In the genomic region with DNA sequence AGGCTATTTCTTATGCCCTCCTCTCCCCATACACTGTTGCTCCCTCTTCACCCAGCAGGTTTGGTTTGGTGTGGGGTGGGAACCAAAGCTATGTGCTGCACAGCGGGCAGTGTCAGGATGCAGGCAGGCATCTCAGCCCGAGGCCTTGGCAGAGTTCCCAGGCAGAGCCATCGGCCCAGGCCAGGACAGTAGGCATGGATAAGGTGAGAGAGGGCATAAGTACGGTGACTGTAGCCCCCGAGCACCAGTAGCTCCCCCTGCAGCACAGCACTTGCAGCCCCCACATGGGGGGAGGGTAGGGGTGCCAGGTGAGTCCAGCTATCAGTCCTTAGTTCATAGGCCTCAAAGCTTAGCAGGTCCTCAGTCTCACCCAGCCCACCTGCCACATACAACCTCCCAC, we compare ENCODE assay signal across 15 cellular contexts. TPM values are rescaled to one million over a fixed set of nuclear protein-coding genes. Genes with fewer than 3 reads are reported as not detected.
A peak's percentile ranks its signal among the peaks of the same experiment; 100 is the strongest.
DNase-seq lines count a peak whose midpoint lies in the region; ATAC-seq, FAIRE-seq and TF ChIP-seq lines count a peak whose summit lies in the region.
"Had no signal": no experiment of that assay in that cellular context is flagged by ENCODE, and none has a peak within 500 bp of the region (broad histone marks: within the 10 kb centered on the region; RNA-seq: fewer than 3 reads in every experiment).

No MANE protein-coding gene starts in this region.

- no peaks in the 10 kb centered on the region for H3K79me2 ChIP-seq in smooth muscle cell (ENCODE audit: low read depth)

- no peak overlapping the region for H3K4me3 ChIP-seq in smooth muscle cell

- no peaks in the 10 kb centered on the region for H4K20me1 ChIP-seq in smooth muscle cell (ENCODE audit: low read depth)

- no peaks in the 10 kb centered on the region for H3K27me3 ChIP-seq in CD4-positive, alpha-beta T cell (ENCODE audit: control insufficient read depth, insufficient read depth, low read length)
- no peaks in the 10 kb centered on the region for H3K27me3 ChIP-seq in smooth muscle cell (ENCODE audit: low read depth)

- TF ChIP-seq CTCF in CD4-positive, alpha-beta T cell (IDR thresholded peaks at IDR 0.05), result no peak
- no peak for TF ChIP-seq CTCF in smooth muscle cell (IDR thresholded peaks at IDR 0.05; ENCODE audit: borderline replicate concordance, insufficient read depth, poor library complexity, severe bottlenecking)

- no peak overlapping the region for H2AFZ ChIP-seq in smooth muscle cell (ENCODE audit: low read depth)

- H3F3A ChIP-seq in smooth muscle cell (ENCODE audit: low read depth), result peaks cover 4% of the 10 kb centered on the region

- H3K36me3 Mint-ChIP-seq in CD4-positive, alpha-beta T cell (ENCODE audit: low read depth), result no peaks in the 10 kb centered on the region
- peaks cover 4% of the 10 kb centered on the region for H3K36me3 Mint-ChIP-seq in activated naive CD8-positive, alpha-beta T cell treated with anti-CD3 and anti-CD28 coated beads for 36 hours
- H3K36me3 Mint-ChIP-seq in natural killer cell treated with Interleukin-12 subunit alpha and Interleukin-12 subunit beta and Interleukin-15 and Interleukin-18, amount 100 ng/mL, for 72 hours, result no peaks in the 10 kb centered on the region
- H3K36me3 Mint-ChIP-seq: CD8-positive, alpha-beta memory T cell had no signal

- H3K4me1 ChIP-seq in smooth muscle cell (ENCODE audit: low read depth), result peaks cover 4% of the 10 kb centered on the region

- no peak overlapping the region for H3K9ac ChIP-seq in smooth muscle cell (ENCODE audit: low read depth)

- no peaks in the 10 kb centered on the region for H3K36me3 ChIP-seq in smooth muscle cell (ENCODE audit: low read depth)

- H3K9me3 Mint-ChIP-seq in CD4-positive, alpha-beta T cell, result no peaks in the 10 kb centered on the region
- no peaks in the 10 kb centered on the region for H3K9me3 Mint-ChIP-seq in activated naive CD8-positive, alpha-beta T cell treated with anti-CD3 and anti-CD28 coated beads for 36 hours
- no peaks in the 10 kb centered on the region for H3K9me3 Mint-ChIP-seq in natural killer cell treated with Interleukin-12 subunit alpha and Interleukin-12 subunit beta and Interleukin-15 and Interleukin-18, amount 100 ng/mL, for 72 hours
- H3K9me3 Mint-ChIP-seq: CD8-positive, alpha-beta memory T cell; HFFc6 had no signal

- CTCF ChIA-PET in CD4-positive, alpha-beta T cell (lab: Charles Lee), result no interaction called here

- no peak overlapping the region for H3K27ac ChIP-seq in CD4-positive, alpha-beta T cell (ENCODE audit: low read depth, low read length)
- no peak overlapping the region for H3K27ac ChIP-seq in smooth muscle cell (ENCODE audit: low read depth)

- no peak overlapping the region for H3K4me3 Mint-ChIP-seq in CD4-positive, alpha-beta T cell
- peak overlapping the region; percentile 74 for H3K4me3 Mint-ChIP-seq in activated naive CD8-positive, alpha-beta T cell treated with anti-CD3 and anti-CD28 coated beads for 36 hours
- peak overlapping the region; percentile 71 for H3K4me3 Mint-ChIP-seq in natural killer cell treated with Interleukin-12 subunit alpha and Interleukin-12 subunit beta and Interleukin-15 and Interleukin-18, amount 100 ng/mL, for 72 hours
- H3K4me3 Mint-ChIP-seq: HFFc6 had no signal

- H3K9me3 ChIP-seq in CD4-positive, alpha-beta T cell (ENCODE audit: control insufficient read depth, low read length), result no peaks in the 10 kb centered on the region
- H3K9me3 ChIP-seq in smooth muscle cell (replicated peaks; ENCODE audit: low read depth), result no peaks in the 10 kb centered on the region

- 79% methylated on average over 5 of the region's 5 CpGs for WGBS in smooth muscle cell (ENCODE audit: low lambda C conversion rate)

- no peaks in the 10 kb centered on the region for H3K27me3 Mint-ChIP-seq in CD4-positive, alpha-beta T cell
- H3K27me3 Mint-ChIP-seq in activated naive CD8-positive, alpha-beta T cell treated with anti-CD3 and anti-CD28 coated beads for 36 hours, result no peaks in the 10 kb centered on the region
- H3K27me3 Mint-ChIP-seq in natural killer cell treated with Interleukin-12 subunit alpha and Interleukin-12 subunit beta and Interleukin-15 and Interleukin-18, amount 100 ng/mL, for 72 hours, result no peaks in the 10 kb centered on the region
- H3K27me3 Mint-ChIP-seq: CD8-positive, alpha-beta memory T cell had no signal

- POLR2A ChIA-PET in CD4-positive, alpha-beta T cell (lab: Charles Lee), result interaction anchor here (1.3 kb wide), 1 partner anchor 13 kb away, joined by 3 read pairs; no protein-coding TSS in a partner anchor

- no peak for DNase-seq in CD4-positive, alpha-beta T cell
- DNase-seq in GM19239 (ENCODE audit: insufficient read length, low spot score) (no peak), dermis blood vessel endothelial cell (no peak), smooth muscle cell (lab: John Stamatoyannopoulos, UW; ENCODE audit: unreplicated experiment) (no peak)
- DNase-seq in activated naive CD8-positive, alpha-beta T cell treated with anti-CD3 and anti-CD28 coated beads for 36 hours, result no peak
- no peak for DNase-seq in natural killer cell treated with Interleukin-12 subunit alpha and Interleukin-12 subunit beta and Interleukin-15 and Interleukin-18, amount 100 ng/mL, for 72 hours (ENCODE audit: low spot score)
- DNase-seq: activated CD4-positive, alpha-beta T cell treated with anti-CD3 and anti-CD28 coated beads for 1 hour; CD8-positive, alpha-beta memory T cell; HFFc6; NCI-H1694; NCI-H526; small intestine had no signal

- H3K4me2 ChIP-seq in smooth muscle cell, result no peak overlapping the region

- H3K27ac Mint-ChIP-seq in CD4-positive, alpha-beta T cell, result peak overlapping the region; percentile 8
- peak overlapping the region; percentile 93 for H3K27ac Mint-ChIP-seq in activated naive CD8-positive, alpha-beta T cell treated with anti-CD3 and anti-CD28 coated beads for 36 hours
- H3K27ac Mint-ChIP-seq in natural killer cell treated with Interleukin-12 subunit alpha and Interleukin-12 subunit beta and Interleukin-15 and Interleukin-18, amount 100 ng/mL, for 72 hours, result peak overlapping the region; percentile 82 to 85
- H3K27ac Mint-ChIP-seq: HFFc6 had no signal

- no peak for ATAC-seq in CD4-positive, alpha-beta T cell (ENCODE audit: poor library complexity)
- ATAC-seq in natural killer cell treated with Interleukin-12 subunit alpha and Interleukin-12 subunit beta and Interleukin-15 and Interleukin-18, amount 100 ng/mL, for 72 hours, result no peak
- no peak for ATAC-seq in HG03135 (IDR thresholded peaks at IDR 0.05; ENCODE audit: unreplicated experiment)

- peak; percentile 21 for FAIRE-seq in GM19239 (lab: Jason Lieb, UNC)
- FAIRE-seq: small intestine had no signal

- peaks cover 34% of the 10 kb centered on the region for H3K4me1 Mint-ChIP-seq in CD4-positive, alpha-beta T cell (ENCODE audit: low read depth)
- H3K4me1 Mint-ChIP-seq in activated naive CD8-positive, alpha-beta T cell treated with anti-CD3 and anti-CD28 coated beads for 36 hours, result peaks cover 41% of the 10 kb centered on the region
- peaks cover 22% of the 10 kb centered on the region in 2 donors for H3K4me1 Mint-ChIP-seq in natural killer cell treated with Interleukin-12 subunit alpha and Interleukin-12 subunit beta and Interleukin-15 and Interleukin-18, amount 100 ng/mL, for 72 hours (ENCODE audit: low read depth in 2 of 2)

- intact Hi-C loops in CD4-positive, alpha-beta T cell (cut with DNase I, micrococcal nuclease), result no loop called here

RNA-seq across cellular contexts. Expression of gene KLHL33, which starts 7.2 kb away (rescaled TPM):
- total RNA-seq in CD4-positive, alpha-beta T cell, result under 1 TPM; 0.19 to 0.31 TPM
- total RNA-seq in activated naive CD8-positive, alpha-beta T cell treated with anti-CD3 and anti-CD28 coated beads for 36 hours, result under 1 TPM; 0.50 to 0.68 TPM
- total RNA-seq in natural killer cell treated with Interleukin-12 subunit alpha and Interleukin-12 subunit beta and Interleukin-15 and Interleukin-18, amount 100 ng/mL, for 72 hours, result under 1 TPM; 0.22 to 0.43 TPM
- total RNA-seq in dermis blood vessel endothelial cell, result 0.09 and 0.17 TPM in 2 replicates
- not detected in 2 replicates for total RNA-seq in smooth muscle cell
- polyA plus RNA-seq in smooth muscle cell, result 0.04 and 0.08 TPM in 2 replicates
- total RNA-seq: RPMI7951; T-helper 1 cell treated with Interleukin-12 subunit alpha and Interleukin-12 subunit beta and Interleukin-4 antibody, amounts not matched to agents 30 ng/mL and 1 ng/mL, for 36 hours had no signal

RNA-seq across cellular contexts. Expression of gene TEP1, which starts 15.5 kb away (rescaled TPM):
- total RNA-seq in CD4-positive, alpha-beta T cell, result 10 to 100 TPM; 14.3 to 17.4 TPM
- total RNA-seq in activated naive CD8-positive, alpha-beta T cell treated with anti-CD3 and anti-CD28 coated beads for 36 hours, result 10 to 100 TPM; 21.6 to 22.1 TPM
- total RNA-seq in natural killer cell treated with Interleukin-12 subunit alpha and Interleukin-12 subunit beta and Interleukin-15 and Interleukin-18, amount 100 ng/mL, for 72 hours, result 10 to 100 TPM; 38.2 to 47.6 TPM
- total RNA-seq in dermis blood vessel endothelial cell, result 36.2 and 56.0 TPM in 2 replicates
- 10.0 and 10.3 TPM in 2 replicates for total RNA-seq in smooth muscle cell
- polyA plus RNA-seq in smooth muscle cell, result 3.9 and 4.0 TPM in 2 replicates

RNA-seq across cellular contexts. Expression of gene OSGEP, which starts 25.8 kb away (rescaled TPM):
- 10 to 100 TPM; 49.2 to 52.9 TPM for total RNA-seq in CD4-positive, alpha-beta T cell
- total RNA-seq in activated naive CD8-positive, alpha-beta T cell treated with anti-CD3 and anti-CD28 coated beads for 36 hours, result 10 to 100 TPM; 59.0 to 59.2 TPM
- 10 to 100 TPM; 43.1 to 78.0 TPM for total RNA-seq in natural killer cell treated with Interleukin-12 subunit alpha and Interleukin-12 subunit beta and Interleukin-15 and Interleukin-18, amount 100 ng/mL, for 72 hours
- total RNA-seq in dermis blood vessel endothelial cell, result 30.7 and 86.3 TPM in 2 replicates
- 33.3 and 41.3 TPM in 2 replicates for total RNA-seq in smooth muscle cell
- 18.4 and 21.7 TPM in 2 replicates for polyA plus RNA-seq in smooth muscle cell

RNA-seq across cellular contexts. Expression of gene APEX1, which starts 26.2 kb away (rescaled TPM):
- total RNA-seq in CD4-positive, alpha-beta T cell, result 100 to 1,000 TPM; 125 to 127 TPM
- 100 to 1,000 TPM; 253 to 277 TPM for total RNA-seq in activated naive CD8-positive, alpha-beta T cell treated with anti-CD3 and anti-CD28 coated beads for 36 hours
- 100 to 1,000 TPM; 130 to 151 TPM for total RNA-seq in natural killer cell treated with Interleukin-12 subunit alpha and Interleukin-12 subunit beta and Interleukin-15 and Interleukin-18, amount 100 ng/mL, for 72 hours
- total RNA-seq in dermis blood vessel endothelial cell, result 63.1 and 83.3 TPM in 2 replicates
- total RNA-seq in smooth muscle cell, result 51.2 and 81.6 TPM in 2 replicates
- 116 and 118 TPM in 2 replicates for polyA plus RNA-seq in smooth muscle cell

RNA-seq across cellular contexts. Expression of gene PIP4P1, which starts 32.4 kb away (rescaled TPM):
- 100 to 1,000 TPM in 1 of 2 experiments, 10 to 100 TPM in 1; 83.9 to 107 TPM for total RNA-seq in CD4-positive, alpha-beta T cell
- 10 to 100 TPM; 27.6 to 28.7 TPM for total RNA-seq in activated naive CD8-positive, alpha-beta T cell treated with anti-CD3 and anti-CD28 coated beads for 36 hours
- 10 to 100 TPM; 33.3 to 34.5 TPM for total RNA-seq in natural killer cell treated with Interleukin-12 subunit alpha and Interleukin-12 subunit beta and Interleukin-15 and Interleukin-18, amount 100 ng/mL, for 72 hours
- 16.9 and 26.9 TPM in 2 replicates for total RNA-seq in dermis blood vessel endothelial cell
- total RNA-seq in smooth muscle cell, result 24.8 and 29.3 TPM in 2 replicates
- 53.8 and 54.9 TPM in 2 replicates for polyA plus RNA-seq in smooth muscle cell

Comparison
In these comparisons a context has a peak if more than half of its experiments do, and no peak if none do; other contexts are left out.
1. H3K27ac Mint-ChIP-seq: peak in every context shown above with its lines; median percentile 93 in activated naive CD8-positive, alpha-beta T cell treated with anti-CD3 and anti-CD28 coated beads for 36 hours; 84 in natural killer cell treated with Interleukin-12 subunit alpha and Interleukin-12 subunit beta and Interleukin-15 and Interleukin-18, amount 100 ng/mL, for 72 hours; 8 in CD4-positive, alpha-beta T cell.